In genomic region chr2:190723397-190724090, GRCh38 we compare ENCODE assay signal across 1 cellular context.
TF ChIP-seq lines count a peak whose summit lies in the region.

No MANE protein-coding gene starts in this region.

TF ChIP-seq in H1, 55 proteins besides CTCF, POLR2A, EP300 and RAD21:
- TF ChIP-seq BACH1 (IDR thresholded peaks at IDR 0.05; ENCODE audit: low read length) (no peak), SIRT6 (IDR thresholded peaks at IDR 0.05; ENCODE audit: low read length) (no peak), HDAC6 (IDR thresholded peaks at IDR 0.05; ENCODE audit: low read depth, low read length) (no peak), CEBPB (IDR thresholded peaks at IDR 0.05; ENCODE audit: low read depth, low read length) (no peak), RXRA (IDR thresholded peaks at IDR 0.05; ENCODE audit: insufficient read depth, low read depth, low read length) (no peak), SIX5 (IDR thresholded peaks at IDR 0.05; ENCODE audit: low read depth, low read length) (no peak), CREB1 (IDR thresholded peaks at IDR 0.05) (no peak), CHD7 (IDR thresholded peaks at IDR 0.05; ENCODE audit: insufficient replicate concordance, low read length) (no peak), TEAD4 (IDR thresholded peaks at IDR 0.05; ENCODE audit: low read depth, low read length) (no peak), TAF7 (optimal IDR thresholded peaks at IDR 0.05; ENCODE audit: borderline replicate concordance, low read depth, low read length) (no peak), CBX8 (IDR thresholded peaks at IDR 0.05; ENCODE audit: borderline replicate concordance, low read depth, low read length) (no peak), ZNF274 (IDR thresholded peaks at IDR 0.05; ENCODE audit: borderline replicate concordance, extremely low read depth, low read length) (no peak), JUN (IDR thresholded peaks at IDR 0.05; ENCODE audit: low read depth, low read length) (no peak), SAP30 (IDR thresholded peaks at IDR 0.05; ENCODE audit: insufficient read depth, insufficient replicate concordance, low read length) (no peak), SP2 (IDR thresholded peaks at IDR 0.05; ENCODE audit: low read length) (no peak), ASH2L (IDR thresholded peaks at IDR 0.05; ENCODE audit: low read length) (no peak), SP1 (IDR thresholded peaks at IDR 0.05; ENCODE audit: low read depth, low read length) (no peak)
- TF ChIP-seq, protein P1, sequence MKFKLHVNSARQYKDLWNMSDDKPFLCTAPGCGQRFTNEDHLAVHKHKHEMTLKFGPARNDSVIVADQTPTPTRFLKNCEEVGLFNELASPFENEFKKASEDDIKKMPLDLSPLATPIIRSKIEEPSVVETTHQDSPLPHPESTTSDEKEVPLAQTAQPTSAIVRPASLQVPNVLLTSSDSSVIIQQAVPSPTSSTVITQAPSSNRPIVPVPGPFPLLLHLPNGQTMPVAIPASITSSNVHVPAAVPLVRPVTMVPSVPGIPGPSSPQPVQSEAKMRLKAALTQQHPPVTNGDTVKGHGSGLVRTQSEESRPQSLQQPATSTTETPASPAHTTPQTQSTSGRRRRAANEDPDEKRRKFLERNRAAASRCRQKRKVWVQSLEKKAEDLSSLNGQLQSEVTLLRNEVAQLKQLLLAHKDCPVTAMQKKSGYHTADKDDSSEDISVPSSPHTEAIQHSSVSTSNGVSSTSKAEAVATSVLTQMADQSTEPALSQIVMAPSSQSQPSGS (IDR thresholded peaks at IDR 0.05; ENCODE audit: low read length), result no peak
